18 cellular contexts compared by ENCODE assay signal in genomic region chr15:69804786-69805185, GRCh38.
DNase-seq lines count a peak whose midpoint lies in the region; ATAC-seq and TF ChIP-seq lines count a peak whose summit lies in the region.
"Had no signal": no experiment of that assay in that cellular context is flagged by ENCODE, and none has a peak within 500 bp of the region (broad histone marks: within the 10 kb centered on the region; RNA-seq: fewer than 3 reads in every experiment).

No MANE protein-coding gene starts in this region.

- intact Hi-C loops in Right ventricle myocardium inferior (cut with DNase I) (no loop called here), right cardiac atrium (cut with DNase I) (no loop called here)
- intact Hi-C loops in naive thymus-derived CD4-positive, alpha-beta T cell (cut with micrococcal nuclease): loop anchor here in 1 of 2 donors (5.0 kb wide), 1 partner anchor 42 kb away; no protein-coding TSS in a partner anchor

- H3K27ac Mint-ChIP-seq in naive thymus-derived CD4-positive, alpha-beta T cell: no peak overlapping the region

- H3K36me3 Mint-ChIP-seq in naive thymus-derived CD4-positive, alpha-beta T cell: no peaks in the 10 kb centered on the region

- no peak for TF ChIP-seq CTCF in coronary artery (IDR thresholded peaks at IDR 0.05)

- peaks cover 0 to 2% (median 0%) of the 10 kb centered on the region in 11 donors for H3K9me3 Mint-ChIP-seq in naive thymus-derived CD4-positive, alpha-beta T cell

- H3K27me3 ChIP-seq in right cardiac atrium (ENCODE audit: control insufficient read depth, insufficient read depth): no peaks in the 10 kb centered on the region
- H3K27me3 ChIP-seq in naive thymus-derived CD4-positive, alpha-beta T cell (ENCODE audit: control insufficient read depth in 2 of 2, insufficient read depth in 2 of 2, low read length in 2 of 2): no peaks in the 10 kb centered on the region
- H3K27me3 ChIP-seq: BLaER1 treated with 17β-estradiol and CSF1 and Interleukin-3, amounts not matched to agents 10 nM and 100 nM had no signal

- POLR2A ChIA-PET in naive thymus-derived CD4-positive, alpha-beta T cell (lab: Charles Lee): no interaction called here

- H3K9me3 ChIP-seq in right cardiac atrium (ENCODE audit: control insufficient read depth, low read length): no peaks in the 10 kb centered on the region
- H3K9me3 ChIP-seq in naive thymus-derived CD4-positive, alpha-beta T cell (ENCODE audit: control insufficient read depth in 2 of 3, low read length in 3 of 3): no peaks in the 10 kb centered on the region
- H3K9me3 ChIP-seq: BLaER1 treated with 17β-estradiol and CSF1 and Interleukin-3, amounts not matched to agents 10 nM and 100 nM; HAP-1 had no signal

- H3K4me1 ChIP-seq in right cardiac atrium (ENCODE audit: control insufficient read depth, insufficient read depth, low read length): no peaks in the 10 kb centered on the region
- H3K4me1 ChIP-seq in naive thymus-derived CD4-positive, alpha-beta T cell (ENCODE audit: control insufficient read depth in 2 of 2, insufficient read depth in 2 of 2, low read length in 2 of 2): no peaks in the 10 kb centered on the region

- CTCF ChIA-PET in naive thymus-derived CD4-positive, alpha-beta T cell (lab: Charles Lee): no interaction called here

- ATAC-seq in Right ventricle myocardium inferior (peak; percentile 31), right cardiac atrium (no peak)
- ATAC-seq in naive thymus-derived CD4-positive, alpha-beta T cell: peak; percentile 63
- ATAC-seq: GM12878 had no signal

- no peak overlapping the region for H3K4me3 Mint-ChIP-seq in naive thymus-derived CD4-positive, alpha-beta T cell

- WGBS in right cardiac atrium: 78% methylated on average over 3 of the region's 3 CpGs

- DNase-seq in Right ventricle myocardium inferior (ENCODE audit: missing footprints) (no peak), right cardiac atrium (no peak), SKM-1 (lab: John Stamatoyannopoulos, UW; ENCODE audit: unreplicated experiment) (peak; percentile 38), coronary artery (ENCODE audit: low spot score) (no peak), cerebellum (ENCODE audit: low spot score) (no peak), NCI-H1436 treated with DMSO at 0.1 percent for 48 hours (lab: John Stamatoyannopoulos, UW) (no peak)
- no peak for DNase-seq in naive thymus-derived CD4-positive, alpha-beta T cell
- no peak for DNase-seq in activated T-cell treated with anti-CD3 and anti-CD28 coated beads, Interleukin-2, amount 50 U/mL, for 48 hours
- DNase-seq: DMS 273 treated with DMSO at 0.1 percent for 48 hours, GDM1, NCI-H146, NCI-H2081 treated with DMSO at 0.1 percent for 48 hours, NCI-H510A treated with DMSO at 0.1 percent for 48 hours, OCI-M1, RPMI8226 had no signal

- no peaks in the 10 kb centered on the region for H3K36me3 ChIP-seq in naive thymus-derived CD4-positive, alpha-beta T cell (ENCODE audit: control insufficient read depth in 2 of 3, insufficient read depth in 3 of 3, low read length in 3 of 3)
- H3K36me3 ChIP-seq: BLaER1 treated with 17β-estradiol and CSF1 and Interleukin-3, amounts not matched to agents 10 nM and 100 nM; HAP-1 had no signal

- H3K27me3 Mint-ChIP-seq in naive thymus-derived CD4-positive, alpha-beta T cell: peaks cover 0 to 20% (median 14%) of the 10 kb centered on the region in 5 donors

- no peak overlapping the region for H3K4me3 ChIP-seq in right cardiac atrium (ENCODE audit: low read length)
- H3K4me3 ChIP-seq in naive thymus-derived CD4-positive, alpha-beta T cell (ENCODE audit: low read length): no peak overlapping the region
- no peak overlapping the region for H3K4me3 ChIP-seq in coronary artery
- H3K4me3 ChIP-seq: BLaER1 treated with 17β-estradiol and CSF1 and Interleukin-3, amounts not matched to agents 10 nM and 100 nM; GM12878; HAP-1 had no signal

- peaks cover 0 to 10% (median 5%) of the 10 kb centered on the region in 7 donors for H3K4me1 Mint-ChIP-seq in naive thymus-derived CD4-positive, alpha-beta T cell

- no peak overlapping the region for H3K27ac ChIP-seq in right cardiac atrium (ENCODE audit: low read length)
- no peak overlapping the region for H3K27ac ChIP-seq in naive thymus-derived CD4-positive, alpha-beta T cell (ENCODE audit: low read depth, low read length)
- no peak overlapping the region for H3K27ac ChIP-seq in coronary artery
- H3K27ac ChIP-seq: BLaER1 treated with 17β-estradiol and CSF1 and Interleukin-3, amounts not matched to agents 10 nM and 100 nM had no signal

Comparison
In these comparisons a context has a peak if more than half of its experiments do, and no peak if none do; other contexts are left out.
1. ATAC-seq: peak in Right ventricle myocardium inferior (single experiment) and naive thymus-derived CD4-positive, alpha-beta T cell (single experiment); none in right cardiac atrium (0 of 2).